Comparison of ENCODE assay signal across 8 cellular contexts in genomic region chr2:189662674-189663226, GRCh38. TPM values are rescaled to one million over a fixed set of nuclear protein-coding genes. Genes with fewer than 3 reads are reported as not detected.
DNase-seq lines count a peak whose midpoint lies in the region; ATAC-seq and TF ChIP-seq lines count a peak whose summit lies in the region.

No MANE protein-coding gene starts in this region.

- H3K23ac ChIP-seq in H9 (ENCODE audit: insufficient read length, low read depth, low read length): no peak overlapping the region

- H3K4me1 ChIP-seq in ACC112 (ENCODE audit: control insufficient read depth, insufficient read depth, low read length, unreplicated experiment) (peaks cover 13% of the 10 kb centered on the region), H9 (ENCODE audit: insufficient read depth, low read length) (no peaks in the 10 kb centered on the region), muscle layer of duodenum (ENCODE audit: control insufficient read depth in 1 of 2, insufficient read depth in 2 of 2, low read length in 2 of 2) (peaks cover 8 to 18% of the 10 kb centered on the region in 2 donors)

- H3K79me1 ChIP-seq in H9 (ENCODE audit: insufficient read depth, low read depth, low read length, poor library complexity, severe bottlenecking): no peaks in the 10 kb centered on the region

- H2AFZ ChIP-seq in ACC112 (ENCODE audit: low read length, unreplicated experiment) (no peak overlapping the region), H9 (ENCODE audit: low read length) (no peak overlapping the region)

- H3K27me3 ChIP-seq in ACC112 (ENCODE audit: insufficient read depth, low read length) (no peaks in the 10 kb centered on the region), H9 (ENCODE audit: insufficient read depth, low read length) (no peaks in the 10 kb centered on the region), brain microvascular endothelial cell (replicated peaks) (no peaks in the 10 kb centered on the region), muscle layer of duodenum (ENCODE audit: low read depth, low read length) (no peaks in the 10 kb centered on the region)

- H3K23me2 ChIP-seq in H9 (ENCODE audit: insufficient read length, low read depth, low read length, poor library complexity, severe bottlenecking): peaks cover 4% of the 10 kb centered on the region

- no peak for ATAC-seq in T-cell (replicated peaks in 1 of 4)

- H3K9me3 ChIP-seq in H9 (ENCODE audit: control insufficient read depth, low read depth, low read length): no peaks in the 10 kb centered on the region
- no peaks in the 10 kb centered on the region for H3K9me3 ChIP-seq in muscle layer of duodenum (ENCODE audit: control insufficient read depth in 1 of 2, low read length in 2 of 2)

- H4K5ac ChIP-seq in H9 (ENCODE audit: insufficient read length, low read depth, low read length): no peak overlapping the region

- CTCF ChIA-PET in T-cell (lab: Charles Lee): interaction anchor here (0.6 to 9.1 kb wide), 10 partner anchors 9 to 100 kb away, joined by 3 to 96 read pairs (median 6); partner anchors contain the start of genes ANKAR (in 2 of the 2) and OSGEPL1 (in 1 of the 2)

- no peaks in the 10 kb centered on the region for H4K20me1 ChIP-seq in H9 (ENCODE audit: control insufficient read depth, insufficient read depth, insufficient read length)

- no peak overlapping the region for H2BK5ac ChIP-seq in H9 (ENCODE audit: insufficient read length, low read length)

- no peak overlapping the region for H2BK15ac ChIP-seq in H9 (ENCODE audit: low read depth, low read length)

- H3K36me3 Mint-ChIP-seq in H9 (ENCODE audit: insufficient read depth in 1 of 3, low read depth in 3 of 3): peaks cover 2 to 24% (median 22%) of the 10 kb centered on the region in 3 experiments; a peak in 5 of 7 replicates
- H3K36me3 Mint-ChIP-seq in T-cell: peaks cover 24% of the 10 kb centered on the region

- H3K9me3 Mint-ChIP-seq in H9: no peaks in the 10 kb centered on the region
- no peaks in the 10 kb centered on the region for H3K9me3 Mint-ChIP-seq in T-cell

- no peak overlapping the region for H2AK5ac ChIP-seq in H9 (ENCODE audit: insufficient read length, low read length)

- H3T11ph ChIP-seq in H9 (ENCODE audit: low read length): no peak overlapping the region

- H4K8ac ChIP-seq in H9 (replicated peaks; ENCODE audit: insufficient read length, low read depth, low read length): no peak overlapping the region

- H3K4ac ChIP-seq in H9 (ENCODE audit: low read depth, low read length): no peak overlapping the region

- no peak overlapping the region for H2BK20ac ChIP-seq in H9 (ENCODE audit: low read depth, low read length, poor library complexity, severe bottlenecking)

- H3K27ac ChIP-seq in ACC112 (ENCODE audit: low read depth, low read length): no peak overlapping the region
- no peak overlapping the region for H3K27ac ChIP-seq in H9 (ENCODE audit: insufficient read length, low read depth, low read length)
- no peak overlapping the region for H3K27ac ChIP-seq in brain microvascular endothelial cell
- peak overlapping the region; percentile 90 for H3K27ac ChIP-seq in muscle layer of duodenum (ENCODE audit: low read length)

- H2BK12ac ChIP-seq in H9 (ENCODE audit: insufficient read length, low read depth, low read length): no peak overlapping the region

- peak overlapping the region; percentile 92 for H3K4me3 ChIP-seq in ACC112 (ENCODE audit: low read depth, low read length)
- H3K4me3 ChIP-seq in brain microvascular endothelial cell (ENCODE audit: low read depth, low read length): peak overlapping the region; percentile 99
- H3K4me3 ChIP-seq in muscle layer of duodenum (ENCODE audit: low read depth in 1 of 2, low read length in 2 of 2): peak overlapping the region; percentile 82 to 97

- no peak overlapping the region for H2BK120ac ChIP-seq in H9 (ENCODE audit: low read depth, low read length, poor library complexity, severe bottlenecking)

- 0 out of 5 replicates have a peak overlapping the region, but pooled peaks of 1 of the 2 experiments have one; percentile 21 for H3K4me3 Mint-ChIP-seq in H9
- H3K4me3 Mint-ChIP-seq in T-cell: no peak overlapping the region

- H3K79me2 ChIP-seq in ACC112 (ENCODE audit: control insufficient read depth, insufficient read depth, low read length, unreplicated experiment) (peaks cover 33% of the 10 kb centered on the region), H9 (ENCODE audit: insufficient read depth, low read length) (peaks cover 3% of the 10 kb centered on the region; the same call in 1 of the 2 replicates)

- H3K27me3 Mint-ChIP-seq in H9 (ENCODE audit: low read depth) (no peaks in the 10 kb centered on the region; the same call in 1 of the 2 replicates), T-cell (no peaks in the 10 kb centered on the region)

- POLR2A ChIA-PET in T-cell (lab: Charles Lee): interaction anchor here (0.5 to 2.4 kb wide), 4 partner anchors 9 to 136 kb away, joined by 3 to 8 read pairs (median 4); partner anchors contain the start of gene OSGEPL1 (in 1 of the 2)

- no CpG with 5 or more reads among the region's 5 CpGs for WGBS in H9 (ENCODE audit: extremely low coverage, insufficient read length, low lambda C conversion rate)

- DNase-seq in H9: no peak
- DNase-seq in brain microvascular endothelial cell: no peak
- DNase-seq in OCI-M1 (lab: John Stamatoyannopoulos, UW): no peak
- DNase-seq in NCI-H1105 treated with DMSO at 0.1 percent for 48 hours (lab: John Stamatoyannopoulos, UW): no peak
- DNase-seq in T-cell: no peak
- DNase-seq in NCI-H1092 treated with DMSO at 0.1 percent for 48 hours (lab: John Stamatoyannopoulos, UW): no peak

- TF ChIP-seq CTCF in H9 (conservative IDR thresholded peaks at IDR 0.05): no peak
- TF ChIP-seq CTCF in brain microvascular endothelial cell (IDR thresholded peaks at IDR 0.05; ENCODE audit: low read depth, low read length, missing control alignments): no peak

- no peak overlapping the region for H3K18ac ChIP-seq in H9 (ENCODE audit: insufficient read length, low read depth, low read length)

- H3K27ac Mint-ChIP-seq in H9 (no peak overlapping the region), T-cell (no peak overlapping the region)

- H3K4me2 ChIP-seq in H9 (ENCODE audit: insufficient read depth, insufficient read length, low read length): peak overlapping the region; percentile 96

- H3K56ac ChIP-seq in H9 (ENCODE audit: insufficient read length, low read depth, low read length): no peak overlapping the region

- in situ Hi-C loops in brain microvascular endothelial cell (cut with HindIII; ENCODE audit: low pct_ligation_motif_present, low sequenced_read_pairs): no loop called here

- no peaks in the 10 kb centered on the region; a peak in 1 of 4 replicates for H3K4me1 Mint-ChIP-seq in H9
- H3K4me1 Mint-ChIP-seq in T-cell: peaks cover 48 to 59% (median 55%) of the 10 kb centered on the region in 3 donors

- H3K36me3 ChIP-seq in ACC112 (ENCODE audit: insufficient read depth, low read length): peaks cover 22% of the 10 kb centered on the region
- H3K36me3 ChIP-seq in brain microvascular endothelial cell (replicated peaks): peaks cover 15% of the 10 kb centered on the region
- peaks cover 15 to 16% of the 10 kb centered on the region in 2 donors for H3K36me3 ChIP-seq in muscle layer of duodenum (ENCODE audit: control insufficient read depth in 1 of 2, insufficient read depth in 2 of 2, low read length in 2 of 2)

- no peak overlapping the region for H4K91ac ChIP-seq in H9 (ENCODE audit: insufficient read length, low read depth, low read length)

- H3K14ac ChIP-seq in H9 (ENCODE audit: insufficient read depth, low read length): no peak overlapping the region

- H3K9ac ChIP-seq in H9 (ENCODE audit: extremely low read depth, insufficient read length, low read length): peak overlapping the region; percentile 95

RNA-seq across cellular contexts. Expression of gene ASNSD1, which starts 1.5 kb away (rescaled TPM):
- total RNA-seq in H9 (2021) (48.5 TPM in 2 replicates), T-cell (10 to 100 TPM; 31.7 to 43.8 (median 35.9) TPM)

RNA-seq across cellular contexts. Expression of gene ANKAR, which starts 11.7 kb away (rescaled TPM):
- total RNA-seq in H9 (2021) (1.6 and 2.0 TPM in 2 replicates), T-cell (10 to 100 TPM; 12.5 to 14.9 (median 12.9) TPM)
